ENCODE assay signal across 8 cellular contexts in genomic region chr7:151795168-151795754, GRCh38.
DNase-seq lines count a peak whose midpoint lies in the region; ATAC-seq, FAIRE-seq and TF ChIP-seq lines count a peak whose summit lies in the region.

No MANE protein-coding gene starts in this region.

- H3K4me1 ChIP-seq in spleen, result peaks cover 3 to 59% (median 37%) of the 10 kb centered on the region in 6 donors

- peaks cover 0 to 6% (median 0%) of the 10 kb centered on the region in 6 donors for H3K36me3 ChIP-seq in spleen

- no peaks in the 10 kb centered on the region for H3K9me3 ChIP-seq in spleen

- ATAC-seq in HG03045 (IDR thresholded peaks at IDR 0.05; ENCODE audit: unreplicated experiment), result peak; percentile 80
- ATAC-seq in GM18519 (IDR thresholded peaks at IDR 0.05; ENCODE audit: low FRiP score, unreplicated experiment), result no peak

- DNase-seq in GM12892 (ENCODE audit: insufficient read length) (peak; percentile 54), activated T-cell treated with anti-CD3 and anti-CD28 coated beads for 48 hours (ENCODE audit: low read depth) (peak; percentile 79), spleen (peak; percentile 78), D721Med (ENCODE audit: insufficient read length, low spot score) (no peak), AG08395 (ENCODE audit: low spot score) (no peak), NCI-H226 (no peak)

- TF ChIP-seq POLR2A in GM12892 (IDR thresholded peaks at IDR 0.05; ENCODE audit: low read depth, low read length) (no peak), spleen (IDR thresholded peaks at IDR 0.05) (no peak)

- peak overlapping the region in 1 of 8 donors; percentile 56 for H3K27ac ChIP-seq in spleen

- H3K4me3 ChIP-seq in spleen, result no peak overlapping the region

- no peaks in the 10 kb centered on the region for H3K27me3 ChIP-seq in spleen (replicated peaks in 1 of 7)

- 65 to 89% (median 83%) methylated on average over 13 to 16 of the region's 16 CpGs for WGBS in spleen, 5 donors

- intact Hi-C loops in spleen (cut with DNase I; ENCODE audit: low total_unique reads), result no loop called here

- TF ChIP-seq CTCF in spleen (IDR thresholded peaks at IDR 0.05 in 8 of 11, conservative IDR thresholded peaks at IDR 0.05 in 3 of 11), result no peak
- no peak for TF ChIP-seq CTCF in D721Med (IDR thresholded peaks at IDR 0.05; ENCODE audit: insufficient read depth, missing control alignments)

- FAIRE-seq in GM12892 (lab: Jason Lieb, UNC) (peak; percentile 71), D721Med (lab: Jason Lieb, UNC) (no peak)

Comparison
In these comparisons a context has a peak if more than half of its experiments do, and no peak if none do; other contexts are left out.
1. DNase-seq: peak in GM12892 (single experiment), activated T-cell treated with anti-CD3 and anti-CD28 coated beads for 48 hours (single experiment) and spleen (single experiment); none in D721Med (single experiment), AG08395 (single experiment) and NCI-H226 (single experiment).